Comparison of ENCODE assay signal across 1 cellular context in genomic region chr6:131628726-131629125, GRCh38.
TF ChIP-seq lines count a peak whose summit lies in the region.

No MANE protein-coding gene starts in this region.

TF ChIP-seq in A549, 52 proteins besides CTCF, POLR2A, EP300 and RAD21 (continued from another document):
- TF ChIP-seq JUNB (IDR thresholded peaks at IDR 0.05): no peak
- no peak for TF ChIP-seq ESRRA (IDR thresholded peaks at IDR 0.05; ENCODE audit: borderline replicate concordance, low read length)
- no peak for TF ChIP-seq NPAS2 (CRISPR knock-in tag; IDR thresholded peaks at IDR 0.05; ENCODE audit: borderline replicate concordance)
